Comparison of ENCODE assay signal across 9 cellular contexts in the genomic region with DNA sequence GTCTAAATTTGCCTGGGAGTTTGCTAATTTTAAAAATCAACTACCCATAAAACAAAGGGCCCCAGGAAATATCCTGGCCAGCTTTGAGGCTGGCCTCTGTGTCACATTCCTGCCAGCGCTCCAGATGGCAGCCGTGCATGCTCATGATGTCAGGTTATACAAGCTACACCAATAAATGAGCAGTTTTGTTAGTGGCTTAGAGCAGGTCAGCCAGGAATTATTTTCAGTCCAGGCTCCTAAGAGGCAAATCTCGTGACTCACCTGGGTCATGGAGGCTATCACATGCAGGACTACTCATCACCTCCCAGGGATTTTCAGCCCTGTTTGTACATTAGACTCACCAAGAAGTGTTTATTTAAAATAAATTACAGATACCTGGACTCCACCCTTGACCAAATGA. TPM values are rescaled to one million over a fixed set of nuclear protein-coding genes. Genes with fewer than 3 reads are reported as not detected.
DNase-seq lines count a peak whose midpoint lies in the region; ATAC-seq and TF ChIP-seq lines count a peak whose summit lies in the region.
"Had no signal": no experiment of that assay in that cellular context is flagged by ENCODE, and none has a peak within 500 bp of the region (broad histone marks: within the 10 kb centered on the region; RNA-seq: fewer than 3 reads in every experiment).

No MANE protein-coding gene starts in this region.

- no peak overlapping the region for H3K9ac ChIP-seq in IMR-90 (ENCODE audit: low read depth, low read length)

- H2BK120ac ChIP-seq in IMR-90 (ENCODE audit: low read depth, low read length): no peak overlapping the region

- no peak overlapping the region for H2BK20ac ChIP-seq in IMR-90 (ENCODE audit: low read depth, low read length)

- H4K20me1 ChIP-seq in IMR-90 (ENCODE audit: insufficient read depth, low read length): no peaks in the 10 kb centered on the region

- no peaks in the 10 kb centered on the region for H3K9me3 ChIP-seq in IMR-90 (ENCODE audit: control insufficient read depth, insufficient read depth, low read length)
- H3K9me3 ChIP-seq: SJCRH30 had no signal

- H2AK9ac ChIP-seq in IMR-90 (replicated peaks; ENCODE audit: low read depth, low read length, poor library complexity): no peak overlapping the region

- no peak overlapping the region for H2AK5ac ChIP-seq in IMR-90 (ENCODE audit: low read depth, low read length)

- TF ChIP-seq POLR2A in IMR-90 (IDR thresholded peaks at IDR 0.05; ENCODE audit: low read depth, low read length): no peak

- H3K4me1 ChIP-seq in IMR-90 (ENCODE audit: control insufficient read depth, insufficient read depth, low read length): no peaks in the 10 kb centered on the region
- H3K4me1 ChIP-seq: SJCRH30 had no signal

- CTCF ChIA-PET in IMR-90 (lab: Yijun Ruan, JAX): no interaction called here

- DNase-seq in A172 (ENCODE audit: low spot score) (peak; percentile 98), IMR-90 (peak; percentile 76), astrocyte of the spinal cord (ENCODE audit: low read depth, low spot score) (peak; percentile 29), iris pigment epithelial cell (ENCODE audit: low read depth) (peak; percentile 67), omental fat pad (ENCODE audit: low spot score) (no peak), activated gamma-delta T cell treated with Interleukin-2 at 50 U/mL for 16 hours (no peak)
- DNase-seq in NK-92 treated with Interleukin-12 subunit alpha and Interleukin-12 subunit beta, amount 100 ng/mL, for 24 hours (lab: John Stamatoyannopoulos, UW): no peak
- DNase-seq: SJCRH30 had no signal

- H3K4me3 ChIP-seq in IMR-90 (ENCODE audit: insufficient read depth, low read depth, low read length): no peak overlapping the region
- no peak overlapping the region for H3K4me3 ChIP-seq in astrocyte of the spinal cord (ENCODE audit: low read depth, low read length)
- H3K4me3 ChIP-seq: SJCRH30 had no signal

- H2AFZ ChIP-seq in IMR-90 (replicated peaks; ENCODE audit: low read length, poor library complexity): no peak overlapping the region

- H3K79me1 ChIP-seq in IMR-90 (ENCODE audit: low read depth in 1 of 2, low read length in 2 of 2): no peaks in the 10 kb centered on the region

- no peak overlapping the region for H3K56ac ChIP-seq in IMR-90 (ENCODE audit: extremely low read depth, insufficient read depth, low read length)

- H2BK15ac ChIP-seq in IMR-90 (ENCODE audit: low read depth, low read length): no peak overlapping the region

- dilution Hi-C loops in IMR-90 (cut with HindIII; ENCODE audit: low sequenced_read_pairs, unreplicated experiment): no loop called here

- in situ Hi-C loops in IMR-90 (cut with MboI; ENCODE audit: low sequenced_read_pairs): no loop called here
- in situ Hi-C loops in astrocyte of the spinal cord (cut with HindIII; ENCODE audit: low sequenced_read_pairs): no loop called here

- intact Hi-C loops in IMR-90 (cut with micrococcal nuclease): no loop called here

- H2BK5ac ChIP-seq in IMR-90 (ENCODE audit: low read depth, low read length, poor library complexity, severe bottlenecking): no peak overlapping the region

- no peak overlapping the region for H3K4ac ChIP-seq in IMR-90 (ENCODE audit: low read depth, low read length)

- no peaks in the 10 kb centered on the region for H3K27me3 ChIP-seq in IMR-90 (ENCODE audit: control insufficient read depth, insufficient read depth, low read length)
- H3K27me3 ChIP-seq: SJCRH30 had no signal

- H3K27ac ChIP-seq in IMR-90 (ENCODE audit: insufficient read depth, low read length): no peak overlapping the region
- H3K27ac ChIP-seq: SJCRH30 had no signal

- no peak overlapping the region for H3K4me2 ChIP-seq in IMR-90 (ENCODE audit: low read depth, low read length)

- 80% methylated on average over 1 of the region's 3 CpGs; no CpG with 5 or more reads in 1 of the 2 experiments for WGBS in IMR-90 (ENCODE audit: extremely low coverage in 2 of 2, insufficient read length in 1 of 2), 2 experiments

- H3K14ac ChIP-seq in IMR-90 (replicated peaks; ENCODE audit: low read depth, low read length): no peak overlapping the region

- ATAC-seq in IMR-90 (ENCODE audit: low read depth) (peak; percentile 57), omental fat pad (ENCODE audit: low FRiP score) (no peak), HG03139 (IDR thresholded peaks at IDR 0.05; ENCODE audit: unreplicated experiment) (no peak)

- no peak overlapping the region for H4K8ac ChIP-seq in IMR-90 (ENCODE audit: low read depth in 2 of 2, low read length in 2 of 2)

- H3K9me1 ChIP-seq in IMR-90 (ENCODE audit: insufficient read depth, low read length): no peaks in the 10 kb centered on the region

- POLR2A ChIA-PET in IMR-90 (lab: Charles Lee; ENCODE audit: unreplicated experiment): no interaction called here

- no peak for TF ChIP-seq CTCF in IMR-90 (conservative IDR thresholded peaks at IDR 0.05; ENCODE audit: low read depth, low read length)
- TF ChIP-seq CTCF in astrocyte of the spinal cord (IDR thresholded peaks at IDR 0.05; ENCODE audit: low read depth, low read length): no peak
- TF ChIP-seq CTCF in omental fat pad (IDR thresholded peaks at IDR 0.05): no peak

- H3K36me3 ChIP-seq in IMR-90 (ENCODE audit: control insufficient read depth, insufficient read depth, low read length): no peaks in the 10 kb centered on the region
- H3K36me3 ChIP-seq: SJCRH30 had no signal

- no peak overlapping the region for H3K18ac ChIP-seq in IMR-90 (ENCODE audit: low read depth, low read length)

- no peak for TF ChIP-seq RAD21 in IMR-90 (IDR thresholded peaks at IDR 0.05; ENCODE audit: low read length)

- H4K5ac ChIP-seq in IMR-90 (ENCODE audit: low read depth, low read length): no peak overlapping the region

- H4K91ac ChIP-seq in IMR-90 (ENCODE audit: insufficient read depth, low read depth, low read length): no peak overlapping the region

- H3K23ac ChIP-seq in IMR-90 (ENCODE audit: low read depth, low read length): no peak overlapping the region

- no TSS peak for BruUV-seq in IMR-90 (replicated peaks; lab: Mats Ljungman, UMichigan)

TF ChIP-seq in IMR-90, 13 proteins besides CTCF, POLR2A, EP300 and RAD21:
- TF ChIP-seq, protein P1, sequence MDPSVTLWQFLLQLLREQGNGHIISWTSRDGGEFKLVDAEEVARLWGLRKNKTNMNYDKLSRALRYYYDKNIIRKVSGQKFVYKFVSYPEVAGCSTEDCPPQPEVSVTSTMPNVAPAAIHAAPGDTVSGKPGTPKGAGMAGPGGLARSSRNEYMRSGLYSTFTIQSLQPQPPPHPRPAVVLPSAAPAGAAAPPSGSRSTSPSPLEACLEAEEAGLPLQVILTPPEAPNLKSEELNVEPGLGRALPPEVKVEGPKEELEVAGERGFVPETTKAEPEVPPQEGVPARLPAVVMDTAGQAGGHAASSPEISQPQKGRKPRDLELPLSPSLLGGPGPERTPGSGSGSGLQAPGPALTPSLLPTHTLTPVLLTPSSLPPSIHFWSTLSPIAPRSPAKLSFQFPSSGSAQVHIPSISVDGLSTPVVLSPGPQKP (IDR thresholded peaks at IDR 0.05; ENCODE audit: borderline replicate concordance, low read depth, low read length): no peak
- TF ChIP-seq MAZ (IDR thresholded peaks at IDR 0.05; ENCODE audit: borderline replicate concordance, low read depth, low read length): no peak
- TF ChIP-seq MXI1 (IDR thresholded peaks at IDR 0.05; ENCODE audit: borderline replicate concordance, low read depth, low read length): no peak
- peak; percentile 22; the same call in 1 of the 2 replicates for TF ChIP-seq FOS (IDR thresholded peaks at IDR 0.05; ENCODE audit: low read depth, low read length)
- TF ChIP-seq, protein P2, sequence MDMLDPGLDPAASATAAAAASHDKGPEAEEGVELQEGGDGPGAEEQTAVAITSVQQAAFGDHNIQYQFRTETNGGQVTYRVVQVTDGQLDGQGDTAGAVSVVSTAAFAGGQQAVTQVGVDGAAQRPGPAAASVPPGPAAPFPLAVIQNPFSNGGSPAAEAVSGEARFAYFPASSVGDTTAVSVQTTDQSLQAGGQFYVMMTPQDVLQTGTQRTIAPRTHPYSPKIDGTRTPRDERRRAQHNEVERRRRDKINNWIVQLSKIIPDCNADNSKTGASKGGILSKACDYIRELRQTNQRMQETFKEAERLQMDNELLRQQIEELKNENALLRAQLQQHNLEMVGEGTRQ (IDR thresholded peaks at IDR 0.05; ENCODE audit: low read depth, low read length): no peak
- TF ChIP-seq SMC3 (IDR thresholded peaks at IDR 0.05; ENCODE audit: low read depth, low read length): no peak
- no peak for TF ChIP-seq MAFK (IDR thresholded peaks at IDR 0.05; ENCODE audit: low read depth, low read length)
- no peak for TF ChIP-seq NFE2L2 (IDR thresholded peaks at IDR 0.05; ENCODE audit: low read depth, low read length)
- no peak for TF ChIP-seq RCOR1 (IDR thresholded peaks at IDR 0.05; ENCODE audit: insufficient replicate concordance, low read length)
- TF ChIP-seq CHD1 (IDR thresholded peaks at IDR 0.05; ENCODE audit: low read depth, low read length): no peak
- TF ChIP-seq BHLHE40 (IDR thresholded peaks at IDR 0.05; ENCODE audit: low read depth, low read length): peak; percentile 25; the same call in 1 of the 2 replicates
- TF ChIP-seq RFX5 (IDR thresholded peaks at IDR 0.05; ENCODE audit: low read depth, low read length): no peak
- no peak for TF ChIP-seq CEBPB (IDR thresholded peaks at IDR 0.05; ENCODE audit: low read depth, low read length)

RNA-seq across cellular contexts. Expression of a gene that starts 31.7 kb away (rescaled TPM):
- total RNA-seq in A172 (2014; rRNA removed; shearing (Covaris generic)): 47.6 and 56.1 TPM in 2 replicates
- total RNA-seq in IMR-90 (2012; rRNA removed) (3.3 and 4.5 TPM in 2 replicates), omental fat pad (10 to 100 TPM in 3 of 4 donors, 1 to 10 TPM in 1; 9.6 to 26.8 (median 14.5) TPM)
- polyA plus RNA-seq in IMR-90 (2012; rRNA removed): 4.3 and 5.5 TPM in 2 replicates
- polyA plus RNA-seq in IMR-90 (2012; cell fraction: cytosol; rRNA removed): 0.93 and 1.2 TPM in 2 replicates
- polyA plus RNA-seq in IMR-90 (2012; cell fraction: nucleus; rRNA removed; ENCODE audit: low replicate concordance): 5.2 and 38.9 TPM in 2 replicates

Comparison
In these comparisons a context has a peak if more than half of its experiments do, and no peak if none do; other contexts are left out.
1. DNase-seq: peak in A172 (single experiment), IMR-90 (single experiment), astrocyte of the spinal cord (single experiment) and iris pigment epithelial cell (single experiment); none in omental fat pad (single experiment), NK-92 treated with Interleukin-12 subunit alpha and Interleukin-12 subunit beta, amount 100 ng/mL, for 24 hours (single experiment) and activated gamma-delta T cell treated with Interleukin-2 at 50 U/mL for 16 hours (single experiment).